Comparison of ENCODE assay signal across 12 cellular contexts in genomic region chr6:144411506-144412165, GRCh38.
DNase-seq lines count a peak whose midpoint lies in the region; ATAC-seq lines count a peak whose summit lies in the region.
"Had no signal": no experiment of that assay in that cellular context is flagged by ENCODE, and none has a peak within 500 bp of the region (broad histone marks: within the 10 kb centered on the region; RNA-seq: fewer than 3 reads in every experiment).

No MANE protein-coding gene starts in this region.

- no peak for DNase-seq in activated CD4-positive, alpha-beta T cell treated with anti-CD3 and anti-CD28 coated beads for 36 hours
- DNase-seq in activated CD4-positive, alpha-beta T cell treated with anti-CD3 and anti-CD28 coated beads, Interleukin-2, amount 50 U/mL, for 4 hours, result no peak
- no peak for DNase-seq in stimulated activated effector memory CD8-positive, alpha-beta T cell treated with anti-CD3 and anti-CD28 coated beads, Interleukin-12 subunit alpha, Interleukin-12 subunit beta, amount 100 ng/mL, for 72 hours (ENCODE audit: low spot score in 2 of 2)
- DNase-seq in hippocampal formation (lab: John Stamatoyannopoulos, UW) (no peak), SW 1271 (lab: John Stamatoyannopoulos, UW) (no peak), Kasumi-1 (lab: John Stamatoyannopoulos, UW) (no peak)
- DNase-seq: AML-193; left ventricle myocardium superior; stimulated activated CD4-positive, alpha-beta T cell treated with anti-CD3 and anti-CD28 coated beads, Interleukin-2, amount 100 ng/mL, for 48 hours had no signal

- H3K36me3 ChIP-seq in KOPT-K1 (ENCODE audit: insufficient read depth, low read length) (no peaks in the 10 kb centered on the region), endocrine pancreas (ENCODE audit: control insufficient read depth, insufficient read depth, low read length) (no peaks in the 10 kb centered on the region)
- H3K36me3 ChIP-seq: vagina had no signal

- no peak overlapping the region for H3K9ac ChIP-seq in endocrine pancreas (ENCODE audit: control insufficient read depth, insufficient read depth, low read length)

- intact Hi-C loops in activated CD4-positive, alpha-beta T cell treated with anti-CD3 and anti-CD28 coated beads for 36 hours (cut with DNase I, micrococcal nuclease), result no loop called here

- peak overlapping the region; percentile 25 for H3K4me3 Mint-ChIP-seq in activated CD4-positive, alpha-beta T cell treated with anti-CD3 and anti-CD28 coated beads for 36 hours
- H3K4me3 Mint-ChIP-seq in stimulated activated effector memory CD8-positive, alpha-beta T cell treated with anti-CD3 and anti-CD28 coated beads, Interleukin-12 subunit alpha, Interleukin-12 subunit beta, amount 100 ng/mL, for 72 hours, result peak overlapping the region; percentile 61

- H3K27ac ChIP-seq in KOPT-K1 (ENCODE audit: low read depth, low read length, poor library complexity, severe bottlenecking), result peak overlapping the region; percentile 47
- H3K27ac ChIP-seq: vagina had no signal

- peak; percentile 71 for ATAC-seq in activated CD4-positive, alpha-beta T cell treated with anti-CD3 and anti-CD28 coated beads for 36 hours
- ATAC-seq in stimulated activated effector memory CD8-positive, alpha-beta T cell treated with anti-CD3 and anti-CD28 coated beads, Interleukin-12 subunit alpha, Interleukin-12 subunit beta, amount 100 ng/mL, for 72 hours, result peak; percentile 90
- ATAC-seq: left ventricle myocardium superior had no signal

- H3K9me3 ChIP-seq in KOPT-K1 (ENCODE audit: insufficient read depth, low read length, poor library complexity, severe bottlenecking) (no peaks in the 10 kb centered on the region), endocrine pancreas (ENCODE audit: control insufficient read depth, low read length) (no peaks in the 10 kb centered on the region)
- H3K9me3 ChIP-seq: vagina had no signal

- POLR2A ChIA-PET in activated CD4-positive, alpha-beta T cell treated with anti-CD3 and anti-CD28 coated beads for 36 hours (lab: Charles Lee), result no interaction called here

- no peaks in the 10 kb centered on the region for H3K27me3 ChIP-seq in endocrine pancreas (ENCODE audit: control insufficient read depth, insufficient read depth, low read length)
- H3K27me3 ChIP-seq: vagina had no signal

- H3K27me3 Mint-ChIP-seq in activated CD4-positive, alpha-beta T cell treated with anti-CD3 and anti-CD28 coated beads for 36 hours, result no peaks in the 10 kb centered on the region

- peaks cover 9% of the 10 kb centered on the region for H3K36me3 Mint-ChIP-seq in activated CD4-positive, alpha-beta T cell treated with anti-CD3 and anti-CD28 coated beads for 36 hours (ENCODE audit: low read depth)
- H3K36me3 Mint-ChIP-seq in stimulated activated effector memory CD8-positive, alpha-beta T cell treated with anti-CD3 and anti-CD28 coated beads, Interleukin-12 subunit alpha, Interleukin-12 subunit beta, amount 100 ng/mL, for 72 hours, result no peaks in the 10 kb centered on the region

- peak overlapping the region; percentile 96 for H3K4me3 ChIP-seq in endocrine pancreas (ENCODE audit: control insufficient read depth, insufficient read depth, low read length)
- H3K4me3 ChIP-seq: vagina had no signal

- peaks cover 15% of the 10 kb centered on the region for H3K4me1 ChIP-seq in endocrine pancreas (ENCODE audit: control insufficient read depth, insufficient read depth, low read length)

- H3K27ac Mint-ChIP-seq in activated CD4-positive, alpha-beta T cell treated with anti-CD3 and anti-CD28 coated beads for 36 hours, result peak overlapping the region; percentile 69
- peak overlapping the region; percentile 43 for H3K27ac Mint-ChIP-seq in stimulated activated effector memory CD8-positive, alpha-beta T cell treated with anti-CD3 and anti-CD28 coated beads, Interleukin-12 subunit alpha, Interleukin-12 subunit beta, amount 100 ng/mL, for 72 hours

- H3K4me1 Mint-ChIP-seq in activated CD4-positive, alpha-beta T cell treated with anti-CD3 and anti-CD28 coated beads for 36 hours, result peaks cover 44% of the 10 kb centered on the region
- H3K4me1 Mint-ChIP-seq in stimulated activated effector memory CD8-positive, alpha-beta T cell treated with anti-CD3 and anti-CD28 coated beads, Interleukin-12 subunit alpha, Interleukin-12 subunit beta, amount 100 ng/mL, for 72 hours, result peaks cover 58% of the 10 kb centered on the region

- CTCF ChIA-PET in activated CD4-positive, alpha-beta T cell treated with anti-CD3 and anti-CD28 coated beads for 36 hours (lab: Charles Lee), result interaction anchor here (0.6 kb wide), 1 partner anchor 801 kb away, joined by 4 read pairs; no protein-coding TSS in a partner anchor

- H3K9me3 Mint-ChIP-seq in activated CD4-positive, alpha-beta T cell treated with anti-CD3 and anti-CD28 coated beads for 36 hours (ENCODE audit: low read depth), result no peaks in the 10 kb centered on the region
- no peaks in the 10 kb centered on the region for H3K9me3 Mint-ChIP-seq in stimulated activated effector memory CD8-positive, alpha-beta T cell treated with anti-CD3 and anti-CD28 coated beads, Interleukin-12 subunit alpha, Interleukin-12 subunit beta, amount 100 ng/mL, for 72 hours
